In genomic region chr6:151229401-151230276, GRCh38 we compare ENCODE assay signal across 1 cellular context.
TF ChIP-seq lines count a peak whose summit lies in the region.

No MANE protein-coding gene starts in this region.

TF ChIP-seq in K562, 482 proteins besides CTCF, POLR2A, EP300 and RAD21 (continued from another document and continues in another):
- TF ChIP-seq MITF (IDR thresholded peaks at IDR 0.05): 0 out of 2 replicates have a peak, but pooled peaks have one; percentile 43
- no peak for TF ChIP-seq DDX20 (tag; IDR thresholded peaks at IDR 0.05; ENCODE audit: low read depth)
- peak; percentile 25; the same call in 1 of the 2 replicates for TF ChIP-seq TEAD4 (IDR thresholded peaks at IDR 0.05; ENCODE audit: low read length)
- no peak for TF ChIP-seq TEAD4 (CRISPR knock-in tag; IDR thresholded peaks at IDR 0.05; ENCODE audit: borderline replicate concordance)
- no peak for TF ChIP-seq E2F4 (CRISPR knock-in tag; IDR thresholded peaks at IDR 0.05; ENCODE audit: low read depth)
- TF ChIP-seq ASH1L (IDR thresholded peaks at IDR 0.05; ENCODE audit: borderline replicate concordance, low read depth, partially characterized antibody): no peak
- TF ChIP-seq ARID2 (IDR thresholded peaks at IDR 0.05): 0 out of 2 replicates have a peak, but pooled peaks have one; percentile 7
- TF ChIP-seq MYBL2 (IDR thresholded peaks at IDR 0.05; ENCODE audit: low read depth): no peak
- no peak for TF ChIP-seq MYBL2 (CRISPR knock-in tag; IDR thresholded peaks at IDR 0.05; ENCODE audit: borderline replicate concordance)
- no peak for TF ChIP-seq TCF7 (IDR thresholded peaks at IDR 0.05; ENCODE audit: borderline replicate concordance)
- no peak for TF ChIP-seq ZNF41 (CRISPR knock-in tag; conservative IDR thresholded peaks at IDR 0.05)
- no peak for TF ChIP-seq ZNF717 (CRISPR knock-in tag; IDR thresholded peaks at IDR 0.05)
- TF ChIP-seq PTRF (tag; IDR thresholded peaks at IDR 0.05): no peak
- TF ChIP-seq NR2C2 (CRISPR knock-in tag; IDR thresholded peaks at IDR 0.05): no peak
- peak; percentile 60; the same call in 1 of the 2 replicates for TF ChIP-seq NR2C2 (tag; IDR thresholded peaks at IDR 0.05)
- no peak for TF ChIP-seq HNRNPL (IDR thresholded peaks at IDR 0.05; ENCODE audit: low read depth, low read length)
- no peak for TF ChIP-seq PHB2 (IDR thresholded peaks at IDR 0.05; ENCODE audit: low read depth)
- TF ChIP-seq ZBTB40 (IDR thresholded peaks at IDR 0.05): no peak
- TF ChIP-seq ZBTB40 (CRISPR knock-in tag; IDR thresholded peaks at IDR 0.05): no peak
- peak; percentile 64 for TF ChIP-seq HES1 (IDR thresholded peaks at IDR 0.05; ENCODE audit: low read depth)
- TF ChIP-seq CEBPB (tag; IDR thresholded peaks at IDR 0.05): no peak; the same call in 1 of the 2 replicates
- no peak for TF ChIP-seq RBM14 (IDR thresholded peaks at IDR 0.05; ENCODE audit: borderline replicate concordance, insufficient read depth, low read depth, low read length)
- no peak for TF ChIP-seq PBX2 (CRISPR knock-in tag; IDR thresholded peaks at IDR 0.05; ENCODE audit: low read depth)
- peak; percentile 92 for TF ChIP-seq PBX2 (tag; conservative IDR thresholded peaks at IDR 0.05; ENCODE audit: low read depth)
- no peak for TF ChIP-seq THRAP3 (IDR thresholded peaks at IDR 0.05; ENCODE audit: borderline replicate concordance)
- no peak for TF ChIP-seq MXD1 (CRISPR knock-in tag; IDR thresholded peaks at IDR 0.05; ENCODE audit: borderline replicate concordance, poor library complexity, severe bottlenecking)
- TF ChIP-seq RFX5 (IDR thresholded peaks at IDR 0.05; ENCODE audit: low read depth, low read length): no peak
- TF ChIP-seq PML (IDR thresholded peaks at IDR 0.05; ENCODE audit: low read length): peak; percentile 55; the same call in 1 of the 2 replicates
- TF ChIP-seq ZNF785 (CRISPR knock-in tag; IDR thresholded peaks at IDR 0.05): no peak
- peak; percentile 92 for TF ChIP-seq ATF7 (IDR thresholded peaks at IDR 0.05)
- TF ChIP-seq SRSF1 (IDR thresholded peaks at IDR 0.05; ENCODE audit: low read depth, low read length): no peak
- TF ChIP-seq VEZF1 (CRISPR knock-in tag; IDR thresholded peaks at IDR 0.05): peak; percentile 60
- TF ChIP-seq CUX1 (CRISPR knock-in tag; IDR thresholded peaks at IDR 0.05): peak; percentile 5
- no peak for TF ChIP-seq FOXO4 (CRISPR knock-in tag; IDR thresholded peaks at IDR 0.05)
- TF ChIP-seq U2AF1 (optimal IDR thresholded peaks at IDR 0.05; ENCODE audit: low read depth, low read length): no peak
- peak; percentile 50; the same call in 1 of the 2 replicates for TF ChIP-seq HDAC2 (IDR thresholded peaks at IDR 0.05)
